In genomic region chr15:89735773-89736172, GRCh38 we compare ENCODE assay signal across 26 cellular contexts. TPM values are rescaled to one million over a fixed set of nuclear protein-coding genes. Genes with fewer than 3 reads are reported as not detected.
"Had no signal": no experiment of that assay in that cellular context is flagged by ENCODE, and none has a peak within 500 bp of the region (broad histone marks: within the 10 kb centered on the region; RNA-seq: fewer than 3 reads in every experiment).

No MANE protein-coding gene starts in this region.

- H3K36me3 ChIP-seq: MG63 had no signal

- H3K9ac ChIP-seq: SK-N-SH had no signal

- ATAC-seq: Panc1, PC-3 had no signal

- H3K4me2 ChIP-seq: SK-N-SH had no signal

- H3K9me3 ChIP-seq: MG63, SK-N-SH had no signal

- H3K27me3 ChIP-seq: MG63 had no signal

- H3K27ac ChIP-seq: RWPE1 had no signal

- H3K4me3 ChIP-seq: MG63 had no signal

- DNase-seq: Karpas-422, KG1, MG63, NCI-H1092, NCI-H1105 treated with DMSO at 0.1 percent for 48 hours, NCI-H1417 treated with DMSO at 0.1 percent for 48 hours, NCI-H146, NCI-H1694 treated with DMSO at 0.1 percent for 48 hours, NCI-H1930, NCI-H2081, NCI-H2107, NCI-H2171, NCI-H226, NCI-H446, NCI-H510A, NCI-H524 treated with DMSO at 0.1 percent for 48 hours, NCI-H69, NCI-H774, PC-3, SHP77, SK-N-SH, SW 1271 had no signal

RNA-seq across cellular contexts. Expression of gene MESP2, which starts 40.4 kb away (rescaled TPM):
- total RNA-seq: HT1080 had no signal

RNA-seq across cellular contexts. Expression of gene WDR93, which starts 45.2 kb away (rescaled TPM):
- total RNA-seq: HT1080, SK-MEL-5 had no signal

RNA-seq across cellular contexts. Expression of gene PLIN1, which starts 56.6 kb away (rescaled TPM):
- total RNA-seq: HT1080, SK-MEL-5 had no signal
